ENCODE assay signal across 8 cellular contexts in genomic region chr20:22684072-22684762, GRCh38.
A peak's percentile ranks its signal among the peaks of the same experiment; 100 is the strongest.
DNase-seq lines count a peak whose midpoint lies in the region; ATAC-seq and TF ChIP-seq lines count a peak whose summit lies in the region.

No MANE protein-coding gene starts in this region.

- WGBS in stomach, 5 donors, result 35 to 40% (median 38%) methylated on average over 12 of the region's 12 CpGs

- no peak overlapping the region for H3K4me3 ChIP-seq in colonic mucosa
- no peak overlapping the region for H3K4me3 ChIP-seq in stomach

- DNase-seq in NCI-H2227 treated with DMSO at 0.1 percent for 48 hours (lab: John Stamatoyannopoulos, UW) (peak; percentile 1), NCI-H2227 (lab: John Stamatoyannopoulos, UW; ENCODE audit: unreplicated experiment) (no peak), KG1 (lab: John Stamatoyannopoulos, UW) (peak; percentile 77), RKO (ENCODE audit: low spot score) (peak; percentile 82), colonic mucosa (peak; percentile 67), left lobe of liver (ENCODE audit: low spot score) (peak; percentile 66), stomach (peak; percentile 78)

- intact Hi-C loops in colonic mucosa (cut with DNase I), result loop anchor here (2.0 to 5.0 kb wide), 2 partner anchors 97 to 345 kb away; no protein-coding TSS in a partner anchor
- intact Hi-C loops in stomach (cut with DNase I; ENCODE audit: low total_unique reads), result no loop called here

- no peak for TF ChIP-seq POLR2A in stomach (IDR thresholded peaks at IDR 0.05)

- no peak for TF ChIP-seq EP300 in stomach (IDR thresholded peaks at IDR 0.05)

- no peaks in the 10 kb centered on the region for H3K9me3 ChIP-seq in colonic mucosa
- no peaks in the 10 kb centered on the region for H3K9me3 ChIP-seq in stomach

- H3K9ac ChIP-seq in colonic mucosa (ENCODE audit: low read depth in 2 of 2, low read length in 2 of 2), result no peak overlapping the region

- peak; percentile 65 for ATAC-seq in GM21423 (IDR thresholded peaks at IDR 0.05; ENCODE audit: unreplicated experiment)
- ATAC-seq in left lobe of liver, result peak; percentile 96

- no peaks in the 10 kb centered on the region for H3K4me1 ChIP-seq in colonic mucosa
- peaks cover 0 to 9% (median 3%) of the 10 kb centered on the region in 4 donors for H3K4me1 ChIP-seq in stomach

- no peaks in the 10 kb centered on the region for H3K36me3 ChIP-seq in colonic mucosa
- H3K36me3 ChIP-seq in stomach, result no peaks in the 10 kb centered on the region

- H3K27ac ChIP-seq in colonic mucosa (no peak overlapping the region), stomach (no peak overlapping the region)

- no peaks in the 10 kb centered on the region for H3K27me3 ChIP-seq in colonic mucosa
- peaks cover 0 to 6% (median 0%) of the 10 kb centered on the region in 3 donors for H3K27me3 ChIP-seq in stomach

- TF ChIP-seq CTCF in colonic mucosa (IDR thresholded peaks at IDR 0.05), result peak; percentile 65
- TF ChIP-seq CTCF in stomach (IDR thresholded peaks at IDR 0.05), result peak in 5 of 7 experiments; percentile 74 to 92 (median 82)
